ENCODE assay signal across 8 cellular contexts in the genomic region with DNA sequence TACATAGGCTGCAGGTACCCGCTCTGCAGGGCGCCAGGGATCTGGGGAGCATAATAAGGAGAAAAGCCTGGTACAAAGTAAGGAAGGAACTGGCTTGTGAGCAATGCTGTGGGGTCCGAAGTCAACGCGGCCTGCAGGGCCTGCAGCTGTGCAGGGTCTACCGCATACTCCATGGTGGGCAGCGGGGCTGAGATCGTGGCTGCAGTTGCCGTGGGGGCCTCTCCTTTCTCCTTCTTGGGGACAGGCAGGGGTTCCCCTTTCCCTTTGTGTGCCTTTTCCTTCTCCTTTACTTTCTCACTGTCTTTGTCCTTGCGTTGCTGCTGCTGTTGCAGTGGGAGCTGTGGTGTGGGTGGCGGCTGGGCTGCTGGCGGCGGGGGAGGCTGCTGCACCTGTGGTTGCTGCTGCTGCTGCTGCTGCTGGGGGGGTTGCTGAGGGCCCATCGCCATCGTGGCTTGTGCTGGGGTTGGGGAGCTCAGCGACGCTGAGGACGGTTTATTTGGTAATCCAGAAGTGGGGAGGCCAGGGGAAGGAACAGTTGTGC.
DNase-seq lines count a peak whose midpoint lies in the region; ATAC-seq, FAIRE-seq and TF ChIP-seq lines count a peak whose summit lies in the region.

No MANE protein-coding gene starts in this region.

- H3K27ac ChIP-seq in ACC112 (ENCODE audit: low read depth, low read length) (no peak overlapping the region; the same call in 1 of the 2 replicates), caudate nucleus (ENCODE audit: low read depth, low read length) (peak overlapping the region; percentile 13)

- no peak for TF ChIP-seq POLR2A in GM12892 (IDR thresholded peaks at IDR 0.05; ENCODE audit: low read depth, low read length)

- peak overlapping the region; percentile 84; the same call in 1 of the 2 replicates for H3K4me3 Mint-ChIP-seq in HFFc6
- peak overlapping the region; percentile 82 for H3K4me3 Mint-ChIP-seq in nephron progenitor cell

- H3K27me3 ChIP-seq in ACC112 (ENCODE audit: insufficient read depth, low read length) = no peaks in the 10 kb centered on the region

- H3K27me3 Mint-ChIP-seq in HFFc6 (ENCODE audit: insufficient read depth) = no peaks in the 10 kb centered on the region; the same call in 1 of the 2 replicates
- H3K27me3 Mint-ChIP-seq in nephron progenitor cell (ENCODE audit: low read depth, poor library complexity) = peaks cover 9% of the 10 kb centered on the region

- H3K4me3 ChIP-seq in ACC112 (ENCODE audit: low read depth, low read length) = peak overlapping the region; percentile 80

- H3K27ac Mint-ChIP-seq in HFFc6 (peak overlapping the region; percentile 71), nephron progenitor cell (no peak overlapping the region)

- H3K36me3 Mint-ChIP-seq in HFFc6 (ENCODE audit: low read depth) (peaks cover 32% of the 10 kb centered on the region), nephron progenitor cell (ENCODE audit: low read depth) (peaks cover 53% of the 10 kb centered on the region)

- H3K79me2 ChIP-seq in ACC112 (ENCODE audit: control insufficient read depth, insufficient read depth, low read length, unreplicated experiment) = peaks cover 5% of the 10 kb centered on the region

- TF ChIP-seq CTCF in HFFc6 (IDR thresholded peaks at IDR 0.05) = no peak
- TF ChIP-seq CTCF in nephron progenitor cell (IDR thresholded peaks at IDR 0.05) = no peak

- no peak overlapping the region for H2AFZ ChIP-seq in ACC112 (ENCODE audit: low read length, unreplicated experiment)

- FAIRE-seq in GM12892 (lab: Jason Lieb, UNC) = no peak

- H3K36me3 ChIP-seq in ACC112 (ENCODE audit: insufficient read depth, low read length) = peaks cover 5% of the 10 kb centered on the region; the same call in 1 of the 2 replicates

- peaks cover 32% of the 10 kb centered on the region for H3K4me1 ChIP-seq in ACC112 (ENCODE audit: control insufficient read depth, insufficient read depth, low read length, unreplicated experiment)

- H3K4me1 Mint-ChIP-seq in HFFc6 (ENCODE audit: low read depth) (peaks cover 43% of the 10 kb centered on the region), nephron progenitor cell (peaks cover 53% of the 10 kb centered on the region)

- no peak for DNase-seq in HFFc6
- peak in 17 of 61 donors; percentile 6 to 49 (median 23) for DNase-seq in caudate nucleus (lab: John Stamatoyannopoulos, UW)
- no peak for DNase-seq in nephron progenitor cell
- no peak for DNase-seq in NCI-H526 treated with DMSO at 0.1 percent for 48 hours (lab: John Stamatoyannopoulos, UW)
- no peak for DNase-seq in GM12892 (ENCODE audit: insufficient read length)
- no peak for DNase-seq in COLO829 (ENCODE audit: low spot score)

- H3K9me3 Mint-ChIP-seq in HFFc6 = no peaks in the 10 kb centered on the region
- no peaks in the 10 kb centered on the region for H3K9me3 Mint-ChIP-seq in nephron progenitor cell

- no peak for ATAC-seq in HG02678 (IDR thresholded peaks at IDR 0.05; ENCODE audit: unreplicated experiment)
